8 cellular contexts compared by ENCODE assay signal in the genomic region with DNA sequence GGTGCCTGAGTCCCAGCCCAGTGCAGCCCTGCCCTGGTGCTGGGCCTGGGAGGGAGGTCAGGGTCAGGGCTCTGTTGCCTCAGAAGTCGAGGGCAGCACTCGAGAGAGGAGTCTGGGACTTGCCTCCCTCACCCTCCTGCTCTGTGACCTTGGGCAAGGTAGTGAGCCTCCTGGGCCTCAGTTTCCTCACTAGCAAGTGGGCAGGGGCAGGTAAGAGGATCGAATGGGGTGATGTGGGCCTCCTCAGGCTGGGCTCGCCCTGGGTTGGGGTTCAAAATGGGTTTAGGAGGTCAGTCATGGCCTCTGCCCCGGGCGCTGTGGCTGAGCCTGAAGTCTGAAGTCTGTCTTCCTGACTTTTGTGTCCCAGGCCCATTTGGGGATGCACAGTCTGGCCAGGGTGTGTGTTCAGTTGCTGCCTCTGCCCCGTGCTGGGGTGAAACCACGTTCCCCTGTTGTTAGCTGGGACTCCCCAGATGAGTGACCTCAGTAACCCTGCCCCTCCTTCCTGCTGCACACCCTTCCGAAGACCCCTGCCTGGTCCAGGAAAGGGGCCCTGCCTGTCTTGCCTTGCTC. TPM values are rescaled to one million over a fixed set of nuclear protein-coding genes. Genes with fewer than 3 reads are reported as not detected.
A peak's percentile ranks its signal among the peaks of the same experiment; 100 is the strongest.
DNase-seq lines count a peak whose midpoint lies in the region; ATAC-seq and TF ChIP-seq lines count a peak whose summit lies in the region.

No MANE protein-coding gene starts in this region.

- H3K36me3 Mint-ChIP-seq in activated T-cell treated with anti-CD3 and anti-CD28 coated beads, Interleukin-2, amount 50 U/mL, for 4 hours (ENCODE audit: insufficient read depth), result no peaks in the 10 kb centered on the region
- no peaks in the 10 kb centered on the region for H3K36me3 Mint-ChIP-seq in type B pancreatic cell

- H3K4me2 ChIP-seq in mammary epithelial cell (ENCODE audit: insufficient read depth, low read depth, low read length) (peak overlapping the region; percentile 98), mesendoderm (ENCODE audit: low read length) (no peak overlapping the region)

- no peaks in the 10 kb centered on the region for H4K20me1 ChIP-seq in mammary epithelial cell (ENCODE audit: insufficient read depth, low read length)

- H2BK15ac ChIP-seq in mesendoderm (replicated peaks; ENCODE audit: low read depth), result no peak overlapping the region

- no peak overlapping the region for H2BK5ac ChIP-seq in mesendoderm (ENCODE audit: low read length)

- no peak overlapping the region for H3K27ac ChIP-seq in mammary epithelial cell (ENCODE audit: insufficient read depth, low read depth, low read length)
- H3K27ac ChIP-seq in mesendoderm (ENCODE audit: low read depth, low read length), result no peak overlapping the region

- no peaks in the 10 kb centered on the region for H3K9me3 ChIP-seq in mammary epithelial cell (replicated peaks; ENCODE audit: insufficient read depth, low read length)

- H3K56ac ChIP-seq in mesendoderm (ENCODE audit: low read length), result peak overlapping the region; percentile 49

- DNase-seq in activated T-cell treated with anti-CD3 and anti-CD28 coated beads, Interleukin-2, amount 50 U/mL, for 4 hours, result no peak
- DNase-seq in activated T-cell treated with anti-CD3 and anti-CD28 coated beads for 4 hours, result no peak
- DNase-seq in mammary epithelial cell, result no peak
- DNase-seq in mesendoderm, result no peak
- peak; percentile 69 for DNase-seq in type B pancreatic cell (ENCODE audit: extremely low spot score, unreplicated experiment)
- DNase-seq in NCI-H187 treated with DMSO at 0.1 percent for 48 hours (lab: John Stamatoyannopoulos, UW), result no peak
- DNase-seq in midbrain (lab: John Stamatoyannopoulos, UW), result no peak

- no peak overlapping the region for H3K18ac ChIP-seq in mesendoderm (ENCODE audit: low read length)

- no peak overlapping the region for H3K4ac ChIP-seq in mesendoderm (ENCODE audit: low read depth, low read length)

- no peak overlapping the region for H2AK5ac ChIP-seq in mesendoderm (ENCODE audit: low read length)

- peaks cover 36% of the 10 kb centered on the region for H3K79me2 ChIP-seq in mammary epithelial cell (ENCODE audit: insufficient read depth, low read length)
- no peaks in the 10 kb centered on the region for H3K79me2 ChIP-seq in mesendoderm (ENCODE audit: control insufficient read depth, insufficient read depth, low read length)

- WGBS in mammary epithelial cell (ENCODE audit: low coverage, missing lambda C conversion rate), result 29% methylated on average over 6 of the region's 9 CpGs
- no CpG with 5 or more reads among the region's 9 CpGs for WGBS in mesendoderm (ENCODE audit: extremely low coverage, insufficient coverage, low lambda C conversion rate)

- H3K9ac ChIP-seq in mammary epithelial cell (ENCODE audit: insufficient read depth, low read length) (no peak overlapping the region), mesendoderm (ENCODE audit: low read length) (peak overlapping the region; percentile 73)

- dilution Hi-C loops in mammary epithelial cell (cut with HindIII; ENCODE audit: low sequenced_read_pairs), result no loop called here

- H2BK120ac ChIP-seq in mesendoderm (ENCODE audit: low read depth, low read length), result no peak overlapping the region

- H3K4me3 ChIP-seq in mammary epithelial cell (replicated peaks in 1 of 3; ENCODE audit: insufficient read depth in 1 of 3, low read depth in 2 of 3, low read length in 3 of 3) (peak overlapping the region; percentile 54 to 74 (median 63)), mesendoderm (ENCODE audit: low read length) (no peak overlapping the region)

- H3K23ac ChIP-seq in mesendoderm (ENCODE audit: low read length), result peak overlapping the region; percentile 29

- peaks cover 48% of the 10 kb centered on the region for H3K4me1 ChIP-seq in mammary epithelial cell (ENCODE audit: insufficient read depth, low read length)
- peaks cover 3% of the 10 kb centered on the region for H3K4me1 ChIP-seq in mesendoderm (ENCODE audit: control insufficient read depth, low read depth, low read length)

- intact Hi-C loops in mammary epithelial cell (cut with micrococcal nuclease), result loop anchor here (5.0 kb wide), 1 partner anchor 79 kb away; no protein-coding TSS in a partner anchor

- CTCF ChIA-PET in mammary epithelial cell (lab: Charles Lee; ENCODE audit: low non-redundant PET), result no interaction called here

- H3K4me1 Mint-ChIP-seq in activated T-cell treated with anti-CD3 and anti-CD28 coated beads, Interleukin-2, amount 50 U/mL, for 4 hours (ENCODE audit: low read depth), result peaks cover 36% of the 10 kb centered on the region
- H3K4me1 Mint-ChIP-seq in type B pancreatic cell (ENCODE audit: unreplicated experiment), result peaks cover 44% of the 10 kb centered on the region

- H3K9me3 Mint-ChIP-seq in activated T-cell treated with anti-CD3 and anti-CD28 coated beads, Interleukin-2, amount 50 U/mL, for 4 hours, result no peaks in the 10 kb centered on the region
- H3K9me3 Mint-ChIP-seq in type B pancreatic cell, result no peaks in the 10 kb centered on the region

- in situ Hi-C loops in mammary epithelial cell (cut with MboI; ENCODE audit: low sequenced_read_pairs in 2 of 2), result loop anchor here in 1 of 2 donors (10.0 kb wide), 1 partner anchor 176 kb away; no protein-coding TSS in a partner anchor

- no peak overlapping the region for H4K8ac ChIP-seq in mesendoderm (ENCODE audit: low read depth, low read length)

- peak overlapping the region; percentile 72 for H2AFZ ChIP-seq in mammary epithelial cell (ENCODE audit: low read depth, low read length)

- H3K27me3 Mint-ChIP-seq in activated T-cell treated with anti-CD3 and anti-CD28 coated beads, Interleukin-2, amount 50 U/mL, for 4 hours (ENCODE audit: low read depth), result no peaks in the 10 kb centered on the region
- H3K27me3 Mint-ChIP-seq in type B pancreatic cell, result peaks cover 5% of the 10 kb centered on the region

- BruUV-seq in mammary epithelial cell (replicated peaks; lab: Mats Ljungman, UMichigan), result no TSS peak

- H3K36me3 ChIP-seq in mammary epithelial cell (ENCODE audit: insufficient read depth, low read length), result no peaks in the 10 kb centered on the region
- no peaks in the 10 kb centered on the region for H3K36me3 ChIP-seq in mesendoderm (ENCODE audit: control insufficient read depth, insufficient read depth, low read length)

- H3K4me3 Mint-ChIP-seq in activated T-cell treated with anti-CD3 and anti-CD28 coated beads, Interleukin-2, amount 50 U/mL, for 4 hours, result peak overlapping the region; percentile 93
- peak overlapping the region; percentile 90 for H3K4me3 Mint-ChIP-seq in type B pancreatic cell

- TF ChIP-seq CTCF in mammary epithelial cell (conservative IDR thresholded peaks at IDR 0.05 in 1 of 2, IDR thresholded peaks at IDR 0.05 in 1 of 2; ENCODE audit: extremely low read depth in 1 of 2, insufficient read depth in 1 of 2, low read depth in 1 of 2, low read length in 2 of 2), result no peak
- TF ChIP-seq CTCF in type B pancreatic cell (conservative IDR thresholded peaks at IDR 0.05), result no peak

- no peak for ATAC-seq in activated T-cell treated with anti-CD3 and anti-CD28 coated beads, Interleukin-2, amount 50 U/mL, for 4 hours
- ATAC-seq in HG03378 (IDR thresholded peaks at IDR 0.05; ENCODE audit: unreplicated experiment), result no peak

- H3K79me1 ChIP-seq in mesendoderm (ENCODE audit: low read length), result peaks cover 2% of the 10 kb centered on the region

- peak overlapping the region; percentile 78 for H3K27ac Mint-ChIP-seq in type B pancreatic cell

- H4K5ac ChIP-seq in mesendoderm (ENCODE audit: low read length), result no peak overlapping the region

- H3K27me3 ChIP-seq in mammary epithelial cell (ENCODE audit: insufficient read depth, low read length) (no peaks in the 10 kb centered on the region), mesendoderm (ENCODE audit: insufficient read depth, low read length, poor library complexity) (no peaks in the 10 kb centered on the region)

RNA-seq across cellular contexts. Expression of gene CELSR1, which starts 40.9 kb away (rescaled TPM):
- total RNA-seq in activated T-cell treated with anti-CD3 and anti-CD28 coated beads, Interleukin-2, amount 50 U/mL, for 4 hours, result under 1 TPM; 0.22 to 0.63 (median 0.38) TPM
- 10 to 100 TPM; 66.6 to 69.5 TPM for total RNA-seq in mammary epithelial cell
- 33.4 TPM for polyA plus RNA-seq in mammary epithelial cell
- polyA minus RNA-seq in mammary epithelial cell, result 52.9 TPM
- polyA plus RNA-seq in mesendoderm (2013, experiment 1 of 2), result 4.0 TPM
- polyA plus RNA-seq in mesendoderm (2013, experiment 2 of 2), result 4.0 TPM
- total RNA-seq in type B pancreatic cell (ENCODE audit: low replicate concordance), result 27.8 and 67.1 TPM in 2 replicates

RNA-seq across cellular contexts. Expression of gene GRAMD4, which starts 41.8 kb away (rescaled TPM):
- total RNA-seq in activated T-cell treated with anti-CD3 and anti-CD28 coated beads, Interleukin-2, amount 50 U/mL, for 4 hours, result 10 to 100 TPM; 30.9 to 35.4 (median 33.0) TPM
- 10 to 100 TPM; 19.2 to 58.8 TPM for total RNA-seq in mammary epithelial cell
- polyA plus RNA-seq in mammary epithelial cell, result 17.7 TPM
- 3.0 TPM for polyA minus RNA-seq in mammary epithelial cell
- 5.7 TPM for polyA plus RNA-seq in mesendoderm (2013, experiment 1 of 2)
- polyA plus RNA-seq in mesendoderm (2013, experiment 2 of 2), result 6.5 TPM
- total RNA-seq in type B pancreatic cell (ENCODE audit: low replicate concordance), result 56.4 and 80.9 TPM in 2 replicates

Comparison
In these comparisons a context has a peak if more than half of its experiments do, and no peak if none do; other contexts are left out.
1. RNA of gene CELSR1, which starts 40.9 kb away (total RNA-seq): 66.6 to 69.5 TPM in mammary epithelial cell and 27.8 to 67.1 TPM in type B pancreatic cell; 0.22 to 0.63 TPM in activated T-cell treated with anti-CD3 and anti-CD28 coated beads, Interleukin-2, amount 50 U/mL, for 4 hours; every median in the first group is over 10 times any median in the second.